In genomic region chr19:34733266-34733825, GRCh38 we compare ENCODE assay signal across 8 cellular contexts. TPM values are rescaled to one million over a fixed set of nuclear protein-coding genes. Genes with fewer than 3 reads are reported as not detected.
A peak's percentile ranks its signal among the peaks of the same experiment; 100 is the strongest.
DNase-seq lines count a peak whose midpoint lies in the region; ATAC-seq, FAIRE-seq and TF ChIP-seq lines count a peak whose summit lies in the region.

No MANE protein-coding gene starts in this region.

- H3K27ac ChIP-seq in HEK293 (ENCODE audit: extremely low read depth, low read depth, low read length) (peak overlapping the region; percentile 96), adrenal gland (peak overlapping the region; percentile 89 to 99 (median 97))

- no peaks in the 10 kb centered on the region for H3K27me3 ChIP-seq in adrenal gland

- H3K36me3 Mint-ChIP-seq in immature natural killer cell: peaks cover 11 to 19% (median 17%) of the 10 kb centered on the region in 3 donors

- ATAC-seq in activated CD4-positive, CD25-positive, alpha-beta regulatory T cell treated with anti-CD3 and anti-CD28 coated beads, Interleukin-2, amount 50 U/mL, for 24 hours: peak; percentile 4 to 8
- ATAC-seq in stimulated activated naive CD8-positive, alpha-beta T cell treated with anti-CD3 and anti-CD28 coated beads, Interleukin-15, amount 100 ng/mL, for 72 hours: peak; percentile 1

- peaks cover 8% of the 10 kb centered on the region for H3K9me3 ChIP-seq in HEK293 (ENCODE audit: control insufficient read depth, insufficient read depth, low read depth, low read length)
- peaks cover 0 to 19% (median 5%) of the 10 kb centered on the region in 3 donors for H3K9me3 ChIP-seq in adrenal gland (replicated peaks in 1 of 3)

- intact Hi-C loops in adrenal gland (cut with DNase I): no loop called here

- H3K27me3 Mint-ChIP-seq in immature natural killer cell (ENCODE audit: low read depth in 3 of 3): peaks cover 4 to 6% (median 6%) of the 10 kb centered on the region in 3 donors
- no peaks in the 10 kb centered on the region for H3K27me3 Mint-ChIP-seq in stimulated activated naive CD8-positive, alpha-beta T cell treated with anti-CD3 and anti-CD28 coated beads, Interleukin-15, amount 100 ng/mL, for 72 hours

- H3K27ac Mint-ChIP-seq in immature natural killer cell: peak overlapping the region; percentile 90 to 97 (median 96)
- peak overlapping the region; percentile 98 for H3K27ac Mint-ChIP-seq in stimulated activated naive CD8-positive, alpha-beta T cell treated with anti-CD3 and anti-CD28 coated beads, Interleukin-15, amount 100 ng/mL, for 72 hours

- DNase-seq in activated CD4-positive, CD25-positive, alpha-beta regulatory T cell (lab: John Stamatoyannopoulos, UW): no peak
- peak; percentile 34 for DNase-seq in NCI-H1105 (lab: John Stamatoyannopoulos, UW)
- peak in 5 of 7 donors; percentile 63 to 88 (median 72) for DNase-seq in adrenal gland
- DNase-seq in immature natural killer cell: no peak
- DNase-seq in stimulated activated naive CD8-positive, alpha-beta T cell treated with anti-CD3 and anti-CD28 coated beads, Interleukin-15, amount 100 ng/mL, for 72 hours: no peak
- DNase-seq in RCC 7860 (ENCODE audit: low spot score): no peak

- FAIRE-seq in RCC 7860 (lab: Jason Lieb, UNC): no peak

- WGBS in adrenal gland, 4 donors: 1 to 2% (median 2%) methylated on average over 15 to 16 of the region's 16 CpGs

- peak overlapping the region; percentile 92 to 98 (median 95) for H3K4me3 Mint-ChIP-seq in immature natural killer cell
- H3K4me3 Mint-ChIP-seq in stimulated activated naive CD8-positive, alpha-beta T cell treated with anti-CD3 and anti-CD28 coated beads, Interleukin-15, amount 100 ng/mL, for 72 hours: peak overlapping the region; percentile 87 to 94

- H3K4me1 ChIP-seq in HEK293 (ENCODE audit: control insufficient read depth, insufficient read depth, low read length): peaks cover 14% of the 10 kb centered on the region
- H3K4me1 ChIP-seq in adrenal gland (replicated peaks in 1 of 2): peaks cover 8 to 14% of the 10 kb centered on the region in 2 donors

- H3K9me3 Mint-ChIP-seq in immature natural killer cell: peaks cover 0 to 2% (median 0%) of the 10 kb centered on the region in 6 donors
- H3K9me3 Mint-ChIP-seq in stimulated activated naive CD8-positive, alpha-beta T cell treated with anti-CD3 and anti-CD28 coated beads, Interleukin-15, amount 100 ng/mL, for 72 hours: peaks cover 7 to 17% of the 10 kb centered on the region in 2 donors

- TF ChIP-seq POLR2A in adrenal gland (IDR thresholded peaks at IDR 0.05): peak; percentile 62 to 73

- H3K36me3 ChIP-seq in HEK293 (ENCODE audit: control insufficient read depth in 2 of 2, insufficient read depth in 1 of 2, low read length in 2 of 2) (peaks cover 28 to 30% of the 10 kb centered on the region in 2 experiments), adrenal gland (replicated peaks in 1 of 2) (peaks cover 0 to 8% of the 10 kb centered on the region in 2 donors)

- CTCF ChIA-PET in HEK293 (lab: Yijun Ruan, JAX): interaction anchor here (0.8 to 2.7 kb wide), 4 partner anchors 21 to 403 kb away, joined by 3 to 7 read pairs (median 4); no protein-coding TSS in a partner anchor

- TF ChIP-seq CTCF in HEK293 (tag by site-specific recombination; IDR thresholded peaks at IDR 0.05) (peak; percentile 52), adrenal gland (IDR thresholded peaks at IDR 0.05) (no peak)

- H3K4me3 ChIP-seq in HEK293 (ENCODE audit: low read depth, low read length): peak overlapping the region; percentile 68
- H3K4me3 ChIP-seq in adrenal gland: peak overlapping the region in 3 of 4 donors; percentile 53 to 88 (median 67)

- H3K4me1 Mint-ChIP-seq in immature natural killer cell: peaks cover 26 to 30% of the 10 kb centered on the region in 2 donors
- H3K4me1 Mint-ChIP-seq in stimulated activated naive CD8-positive, alpha-beta T cell treated with anti-CD3 and anti-CD28 coated beads, Interleukin-15, amount 100 ng/mL, for 72 hours: peaks cover 26% of the 10 kb centered on the region

- POLR2A ChIA-PET in HEK293 (lab: Yijun Ruan, JAX): interaction anchor here (1.0 to 2.2 kb wide), 5 partner anchors 39 to 194 kb away, joined by 3 to 24 read pairs (median 3); partner anchors contain the start of genes SCGB2B2, ZNF30 and ZNF302

TF ChIP-seq in HEK293, 187 proteins besides CTCF, POLR2A, EP300 and RAD21 (continues in another document):
- no peak for TF ChIP-seq ZBTB11 (tag by site-specific recombination; conservative IDR thresholded peaks at IDR 0.05; ENCODE audit: low read depth)
- TF ChIP-seq, protein P1, sequence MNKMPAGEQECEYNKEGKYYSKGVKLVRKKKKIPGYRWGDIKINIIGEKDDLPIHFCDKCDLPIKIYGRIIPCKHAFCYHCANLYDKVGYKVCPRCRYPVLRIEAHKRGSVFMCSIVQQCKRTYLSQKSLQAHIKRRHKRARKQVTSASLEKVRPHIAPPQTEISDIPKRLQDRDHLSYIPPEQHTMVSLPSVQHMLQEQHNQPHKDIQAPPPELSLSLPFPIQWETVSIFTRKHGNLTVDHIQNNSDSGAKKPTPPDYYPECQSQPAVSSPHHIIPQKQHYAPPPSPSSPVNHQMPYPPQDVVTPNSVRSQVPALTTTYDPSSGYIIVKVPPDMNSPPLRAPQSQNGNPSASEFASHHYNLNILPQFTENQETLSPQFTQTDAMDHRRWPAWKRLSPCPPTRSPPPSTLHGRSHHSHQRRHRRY (tag by site-specific recombination; IDR thresholded peaks at IDR 0.05): peak; percentile 80; the same call in 1 of the 2 replicates
- no peak for TF ChIP-seq GLI4 (tag by site-specific recombination; IDR thresholded peaks at IDR 0.05)
- TF ChIP-seq ZNF121 (tag by site-specific recombination; IDR thresholded peaks at IDR 0.05): no peak
- no peak for TF ChIP-seq FEZF1 (tag by site-specific recombination; IDR thresholded peaks at IDR 0.05)
- TF ChIP-seq ZFP41 (tag by site-specific recombination; IDR thresholded peaks at IDR 0.05; ENCODE audit: borderline replicate concordance): no peak
- no peak; the same call in 1 of the 2 replicates for TF ChIP-seq ZSCAN30 (tag by site-specific recombination; IDR thresholded peaks at IDR 0.05)
- no peak; the same call in 1 of the 2 replicates for TF ChIP-seq ZBTB7A (tag by site-specific recombination; IDR thresholded peaks at IDR 0.05; ENCODE audit: low read depth)
- TF ChIP-seq ZNF133 (tag by site-specific recombination; IDR thresholded peaks at IDR 0.05): peak; percentile 30; the same call in 1 of the 2 replicates
- TF ChIP-seq ZNF26 (tag by site-specific recombination; IDR thresholded peaks at IDR 0.05): no peak

RNA-seq across cellular contexts. Expression of gene ZNF181, which starts 0.7 kb away (rescaled TPM):
- 10 to 100 TPM in 7 of 8 donors, 1 to 10 TPM in 1; 9.8 to 30.2 (median 16.7) TPM for total RNA-seq in adrenal gland
- 10 to 100 TPM in 1 of 3 donors, 1 to 10 TPM in 2; 5.9 to 23.0 (median 8.0) TPM for polyA plus RNA-seq in adrenal gland
- 10 to 100 TPM in 2 of 3 donors, 1 to 10 TPM in 1; 10.0 to 16.0 (median 10.1) TPM for polyA plus RNA-seq in immature natural killer cell

RNA-seq across cellular contexts. Expression of gene ZNF599, which starts 39.7 kb away (rescaled TPM):
- total RNA-seq in adrenal gland: 10 to 100 TPM in 3 of 8 donors, 1 to 10 TPM in 5; 3.3 to 14.3 (median 8.6) TPM
- polyA plus RNA-seq in adrenal gland (1 to 10 TPM; 3.8 to 7.3 (median 5.3) TPM), immature natural killer cell (1 to 10 TPM; 4.0 to 8.9 (median 8.8) TPM)

RNA-seq across cellular contexts. Expression of gene ZNF302, which starts 55.9 kb away (rescaled TPM):
- total RNA-seq in adrenal gland: 10 to 100 TPM; 12.7 to 43.1 (median 32.5) TPM
- 10 to 100 TPM; 26.6 to 43.4 (median 42.8) TPM for polyA plus RNA-seq in adrenal gland
- 10 to 100 TPM in 2 of 3 donors, 1 to 10 TPM in 1; 8.8 to 14.5 (median 11.2) TPM for polyA plus RNA-seq in immature natural killer cell

RNA-seq across cellular contexts. Expression of gene SCGB2B2, which starts 56.4 kb away (rescaled TPM):
- total RNA-seq in adrenal gland: 1 to 10 TPM in 3 of 8 donors, under 1 TPM in 4, not detected in 1; 0.41 to 2.3 (median 0.95) TPM
- under 1 TPM; 0.27 to 0.72 (median 0.62) TPM for polyA plus RNA-seq in adrenal gland
- under 1 TPM in 1 of 3 donors, not detected in 2; 0.09 TPM for polyA plus RNA-seq in immature natural killer cell

Comparison
In these comparisons a context has a peak if more than half of its experiments do, and no peak if none do; other contexts are left out.
1. DNase-seq: peak in NCI-H1105 (single experiment) and adrenal gland (5 of 7); none in activated CD4-positive, CD25-positive, alpha-beta regulatory T cell (0 of 4), immature natural killer cell (0 of 3), stimulated activated naive CD8-positive, alpha-beta T cell treated with anti-CD3 and anti-CD28 coated beads, Interleukin-15, amount 100 ng/mL, for 72 hours (0 of 2) and RCC 7860 (single experiment).